ENCODE assay signal across 1 cellular context in the genomic region with DNA sequence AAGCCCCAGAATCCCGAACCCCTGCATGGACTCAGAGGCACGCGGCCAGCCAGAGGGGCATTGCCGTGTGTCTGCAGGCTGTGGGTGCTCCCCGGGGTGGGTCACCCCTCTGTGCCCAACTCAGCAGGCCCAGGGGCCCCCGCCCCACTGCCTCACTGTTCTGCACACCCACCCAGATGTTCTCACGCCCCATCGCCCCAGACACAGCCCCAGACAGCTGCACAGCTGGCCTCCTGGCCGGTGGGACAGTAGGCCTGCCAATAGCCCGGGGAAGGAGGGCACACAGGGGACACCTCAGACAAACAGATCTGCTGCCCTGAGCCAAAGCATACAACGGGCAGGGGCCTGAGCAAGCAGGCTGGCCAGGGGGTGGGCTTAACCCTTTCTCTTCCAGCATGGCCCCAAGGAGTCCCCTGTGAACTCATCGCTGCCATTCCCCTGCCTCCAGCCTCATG.
TF ChIP-seq lines count a peak whose summit lies in the region.

No MANE protein-coding gene starts in this region.

TF ChIP-seq in SK-N-SH, 30 proteins besides CTCF, POLR2A, EP300 and RAD21:
- TF ChIP-seq GATA2 (CRISPR knock-in tag; IDR thresholded peaks at IDR 0.05), result no peak
- no peak for TF ChIP-seq JUND (IDR thresholded peaks at IDR 0.05)
- TF ChIP-seq FOSL2 (IDR thresholded peaks at IDR 0.05; ENCODE audit: borderline replicate concordance, low read depth), result no peak
- no peak for TF ChIP-seq FOXJ3 (CRISPR knock-in tag; IDR thresholded peaks at IDR 0.05)
- TF ChIP-seq TCF12 (IDR thresholded peaks at IDR 0.05), result no peak
- no peak for TF ChIP-seq RXRA (IDR thresholded peaks at IDR 0.05; ENCODE audit: borderline replicate concordance, low read depth)
- TF ChIP-seq MEF2A (IDR thresholded peaks at IDR 0.05; ENCODE audit: borderline replicate concordance, low read depth), result no peak
- TF ChIP-seq, protein P1, sequence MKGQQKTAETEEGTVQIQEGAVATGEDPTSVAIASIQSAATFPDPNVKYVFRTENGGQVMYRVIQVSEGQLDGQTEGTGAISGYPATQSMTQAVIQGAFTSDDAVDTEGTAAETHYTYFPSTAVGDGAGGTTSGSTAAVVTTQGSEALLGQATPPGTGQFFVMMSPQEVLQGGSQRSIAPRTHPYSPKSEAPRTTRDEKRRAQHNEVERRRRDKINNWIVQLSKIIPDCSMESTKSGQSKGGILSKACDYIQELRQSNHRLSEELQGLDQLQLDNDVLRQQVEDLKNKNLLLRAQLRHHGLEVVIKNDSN (IDR thresholded peaks at IDR 0.05; ENCODE audit: borderline replicate concordance, low read depth), result no peak
- no peak for TF ChIP-seq GABPA (IDR thresholded peaks at IDR 0.05; ENCODE audit: low read depth)
- TF ChIP-seq SIN3A (IDR thresholded peaks at IDR 0.05; ENCODE audit: borderline replicate concordance, low read depth, low read length), result no peak
- no peak; the same call in 1 of the 2 replicates for TF ChIP-seq MXI1 (IDR thresholded peaks at IDR 0.05; ENCODE audit: low read depth, low read length)
- no peak for TF ChIP-seq EZH2phosphoT487 (IDR thresholded peaks at IDR 0.05; ENCODE audit: borderline replicate concordance, low read depth)
- no peak for TF ChIP-seq TEAD4 (IDR thresholded peaks at IDR 0.05; ENCODE audit: borderline replicate concordance, insufficient read depth)
- TF ChIP-seq YY1 (IDR thresholded peaks at IDR 0.05; ENCODE audit: low read depth), result no peak
- no peak for TF ChIP-seq CHD2 (IDR thresholded peaks at IDR 0.05; ENCODE audit: low read length, partially characterized antibody)
